11 cellular contexts compared by ENCODE assay signal in the genomic region with DNA sequence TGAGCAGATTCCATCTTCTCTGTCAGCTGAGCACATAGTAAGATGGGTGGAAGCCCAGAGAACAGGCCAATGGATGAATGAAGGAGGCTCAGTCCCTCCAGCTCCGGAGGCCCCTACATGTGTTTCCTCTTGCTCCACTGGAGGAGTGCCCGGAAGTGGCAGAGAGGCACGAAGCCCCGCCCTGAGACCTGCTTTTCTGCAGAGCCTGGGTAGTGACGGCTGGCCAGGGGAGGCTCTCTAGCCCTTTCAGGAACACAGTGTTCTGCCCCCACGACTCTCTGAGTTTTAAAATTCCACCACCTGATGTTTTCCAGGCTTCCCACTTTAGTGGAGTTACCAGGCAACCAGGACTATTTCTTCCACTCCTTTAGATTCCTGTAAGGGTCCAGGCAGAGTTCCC.
DNase-seq lines count a peak whose midpoint lies in the region; ATAC-seq and TF ChIP-seq lines count a peak whose summit lies in the region.
"Had no signal": no experiment of that assay in that cellular context is flagged by ENCODE, and none has a peak within 500 bp of the region (broad histone marks: within the 10 kb centered on the region; RNA-seq: fewer than 3 reads in every experiment).

No MANE protein-coding gene starts in this region.

- H3K4me1 ChIP-seq in adrenal gland (replicated peaks in 1 of 2) (no peaks in the 10 kb centered on the region), sigmoid colon (peaks cover 0 to 15% (median 5%) of the 10 kb centered on the region in 4 donors)
- H3K4me1 ChIP-seq: SJCRH30 had no signal

- H3K36me3 ChIP-seq in adrenal gland (replicated peaks in 1 of 2) (no peaks in the 10 kb centered on the region), sigmoid colon (no peaks in the 10 kb centered on the region)
- H3K36me3 ChIP-seq: SJCRH30 had no signal

- no peak overlapping the region for H3K27ac ChIP-seq in adrenal gland
- no peak overlapping the region for H3K27ac ChIP-seq in sigmoid colon
- H3K27ac ChIP-seq: SJCRH30, skin epidermis had no signal

- TF ChIP-seq CTCF in adrenal gland (IDR thresholded peaks at IDR 0.05) (no peak), sigmoid colon (IDR thresholded peaks at IDR 0.05) (no peak)

- H3K4me3 Mint-ChIP-seq in activated naive CD8-positive, alpha-beta T cell treated with anti-CD3 and anti-CD28 coated beads, Interleukin-2, amount 10 ng/mL, durations not matched to agents 7 days and 5 days: no peak overlapping the region
- H3K4me3 Mint-ChIP-seq in memory B cell: no peak overlapping the region

- peak; percentile 75 for ATAC-seq in activated naive CD8-positive, alpha-beta T cell treated with anti-CD3 and anti-CD28 coated beads, Interleukin-2, amount 10 ng/mL, durations not matched to agents 7 days and 5 days (ENCODE audit: low read depth)
- no peak for ATAC-seq in memory B cell (ENCODE audit: low read depth)

- in situ Hi-C loops in ACHN (cut with HindIII; ENCODE audit: low pct_ligation_motif_present, low pct_unique_long_range_greater_than_20kb, low sequenced_read_pairs): no loop called here

- H3K27me3 ChIP-seq in adrenal gland (no peaks in the 10 kb centered on the region), sigmoid colon (peaks cover 0 to 25% (median 2%) of the 10 kb centered on the region in 3 donors)

- peak in 2 of 4 donors; percentile 32 to 76 for TF ChIP-seq EP300 in sigmoid colon (IDR thresholded peaks at IDR 0.05)

- DNase-seq in Daoy (ENCODE audit: low read depth) (peak; percentile 48), Kasumi-1 (lab: John Stamatoyannopoulos, UW) (peak; percentile 4 to 35), memory B cell (ENCODE audit: low spot score in 2 of 2) (no peak), ACHN (no peak), adrenal gland (no peak), sigmoid colon (no peak), posterior vena cava (ENCODE audit: low spot score) (no peak)
- DNase-seq in activated naive CD8-positive, alpha-beta T cell treated with anti-CD3 and anti-CD28 coated beads, Interleukin-2, amount 10 ng/mL, durations not matched to agents 7 days and 5 days: no peak
- DNase-seq: NCI-H2081 treated with DMSO at 0.1 percent for 48 hours had no signal

- POLR2A ChIA-PET in activated naive CD8-positive, alpha-beta T cell treated with anti-CD3 and anti-CD28 coated beads, Interleukin-2, amount 10 ng/mL, durations not matched to agents 7 days and 5 days (lab: Charles Lee): no interaction called here

- intact Hi-C loops in adrenal gland (cut with DNase I) (no loop called here), sigmoid colon (cut with DNase I) (no loop called here), posterior vena cava (cut with DNase I) (no loop called here)

- H3K36me3 Mint-ChIP-seq in activated naive CD8-positive, alpha-beta T cell treated with anti-CD3 and anti-CD28 coated beads, Interleukin-2, amount 10 ng/mL, durations not matched to agents 7 days and 5 days: no peaks in the 10 kb centered on the region
- H3K36me3 Mint-ChIP-seq in memory B cell: no peaks in the 10 kb centered on the region

- no peaks in the 10 kb centered on the region for H3K9me3 Mint-ChIP-seq in activated naive CD8-positive, alpha-beta T cell treated with anti-CD3 and anti-CD28 coated beads, Interleukin-2, amount 10 ng/mL, durations not matched to agents 7 days and 5 days
- H3K9me3 Mint-ChIP-seq in memory B cell: peaks cover 2% of the 10 kb centered on the region

- no peak overlapping the region for H3K27ac Mint-ChIP-seq in activated naive CD8-positive, alpha-beta T cell treated with anti-CD3 and anti-CD28 coated beads, Interleukin-2, amount 10 ng/mL, durations not matched to agents 7 days and 5 days
- peak overlapping the region; percentile 57 for H3K27ac Mint-ChIP-seq in memory B cell

- H3K9me3 ChIP-seq in adrenal gland (replicated peaks in 1 of 3) (no peaks in the 10 kb centered on the region), sigmoid colon (peaks cover 0 to 1% (median 0%) of the 10 kb centered on the region in 4 donors)
- H3K9me3 ChIP-seq: SJCRH30 had no signal

- no peak for TF ChIP-seq POLR2A in adrenal gland (IDR thresholded peaks at IDR 0.05)
- no peak for TF ChIP-seq POLR2A in sigmoid colon (IDR thresholded peaks at IDR 0.05)

- H3K27me3 Mint-ChIP-seq in activated naive CD8-positive, alpha-beta T cell treated with anti-CD3 and anti-CD28 coated beads, Interleukin-2, amount 10 ng/mL, durations not matched to agents 7 days and 5 days: peaks cover 22% of the 10 kb centered on the region
- H3K27me3 Mint-ChIP-seq in memory B cell: peaks cover 23% of the 10 kb centered on the region

- H3K4me1 Mint-ChIP-seq in activated naive CD8-positive, alpha-beta T cell treated with anti-CD3 and anti-CD28 coated beads, Interleukin-2, amount 10 ng/mL, durations not matched to agents 7 days and 5 days: peaks cover 6% of the 10 kb centered on the region
- peaks cover 2% of the 10 kb centered on the region for H3K4me1 Mint-ChIP-seq in memory B cell

- WGBS in adrenal gland, 4 donors: 35 to 58% (median 46%) methylated on average over 4 to 6 of the region's 6 CpGs
- 5 to 13% methylated on average over 6 of the region's 6 CpGs for WGBS in sigmoid colon, 2 donors

- H3K4me3 ChIP-seq in adrenal gland (no peak overlapping the region), sigmoid colon (no peak overlapping the region)
- H3K4me3 ChIP-seq: SJCRH30, skin epidermis had no signal

Comparison
In these comparisons a context has a peak if more than half of its experiments do, and no peak if none do; other contexts are left out.
1. DNase-seq: peak in Daoy (single experiment) and Kasumi-1 (2 of 2); none in activated naive CD8-positive, alpha-beta T cell treated with anti-CD3 and anti-CD28 coated beads, Interleukin-2, amount 10 ng/mL, durations not matched to agents 7 days and 5 days (single experiment), memory B cell (0 of 2), ACHN (single experiment), adrenal gland (0 of 7), sigmoid colon (single experiment) and posterior vena cava (single experiment).